17 cellular contexts compared by ENCODE assay signal in the genomic region with DNA sequence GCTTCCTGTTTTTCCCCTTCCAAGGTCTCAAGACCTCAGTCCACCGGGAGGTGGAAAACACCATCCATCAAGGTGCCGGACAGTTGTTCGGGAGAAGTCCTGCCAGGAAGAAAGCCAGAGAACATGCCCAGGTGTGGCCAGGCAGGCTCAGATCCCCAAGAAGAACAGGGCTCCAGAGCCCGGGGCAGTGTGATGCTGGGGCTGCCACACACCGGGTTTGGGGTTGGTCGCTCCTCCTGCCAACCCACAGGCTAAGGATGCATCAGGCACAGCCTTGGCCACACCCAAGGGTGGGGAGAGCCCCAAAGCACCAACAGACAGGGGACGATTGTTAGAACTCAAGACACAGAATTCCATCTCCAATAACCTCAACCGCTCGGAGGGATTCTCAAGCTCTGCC.
"Had no signal": no experiment of that assay in that cellular context is flagged by ENCODE, and none has a peak within 500 bp of the region (broad histone marks: within the 10 kb centered on the region; RNA-seq: fewer than 3 reads in every experiment).

No MANE protein-coding gene starts in this region.

- H3K36me3 ChIP-seq: adrenal gland, left lung, suprapubic skin, uterus had no signal

- H3K4me3 ChIP-seq: adrenal gland, left lung, suprapubic skin, uterus had no signal

- H3K9me3 ChIP-seq: adrenal gland, left lung, suprapubic skin, uterus had no signal

- H3K27ac ChIP-seq: adrenal gland, left lung, suprapubic skin had no signal

- H3K4me3 Mint-ChIP-seq: activated B cell treated with CpG ODN at 0.5 μM for 24 hours; activated CD4-positive, alpha-beta T cell treated with anti-CD3 and anti-CD28 coated beads, Interleukin-2, amount 10 ng/mL, durations not matched to agents 24 days and 14 days; activated naive CD4-positive, alpha-beta T cell treated with anti-CD3 and anti-CD28 coated beads, Interleukin-2, amount 10 ng/mL, durations not matched to agents 7 days and 5 days; endodermal cell; naive B cell; T-helper 17 cell had no signal

- H3K36me3 Mint-ChIP-seq: activated naive CD4-positive, alpha-beta T cell treated with anti-CD3 and anti-CD28 coated beads, Interleukin-2, amount 10 ng/mL, durations not matched to agents 7 days and 5 days; naive B cell had no signal

- H3K9me3 Mint-ChIP-seq: activated B cell treated with CpG ODN at 0.5 μM for 24 hours; activated CD4-positive, alpha-beta T cell treated with anti-CD3 and anti-CD28 coated beads, Interleukin-2, amount 10 ng/mL, durations not matched to agents 24 days and 14 days; activated naive CD4-positive, alpha-beta T cell treated with anti-CD3 and anti-CD28 coated beads, Interleukin-2, amount 10 ng/mL, durations not matched to agents 7 days and 5 days; endodermal cell; naive B cell had no signal

- ATAC-seq: left lung; SK-N-SH treated with all-trans-retinoic acid at 6 μM for 48 hours; stimulated activated naive CD8-positive, alpha-beta T cell treated with anti-CD3 and anti-CD28 coated beads, Interleukin-15, Interleukin-2, amounts not matched to agents 100 U/mL and 50 U/mL, for 24 hours; T-helper 17 cell had no signal

- H3K4me1 ChIP-seq: uterus had no signal

- H3K4me1 Mint-ChIP-seq: activated naive CD4-positive, alpha-beta T cell treated with anti-CD3 and anti-CD28 coated beads, Interleukin-2, amount 10 ng/mL, durations not matched to agents 7 days and 5 days; T-helper 17 cell had no signal

- DNase-seq: activated B cell treated with CpG ODN at 0.5 μM for 24 hours; activated CD4-positive, alpha-beta T cell treated with anti-CD3 and anti-CD28 coated beads, Interleukin-2, amount 10 ng/mL, durations not matched to agents 24 days and 14 days; activated CD8-positive, alpha-beta memory T cell treated with anti-CD3 and anti-CD28 coated beads for 24 hours; activated naive CD4-positive, alpha-beta T cell treated with anti-CD3 and anti-CD28 coated beads, Interleukin-2, amount 10 ng/mL, durations not matched to agents 7 days and 5 days; cerebellar nuclear complex; left lung; naive B cell; nucleus accumbens; stimulated activated CD4-positive, alpha-beta T cell treated with anti-CD3 and anti-CD28 coated beads, Interleukin-4, amount 100 ng/mL, for 1 hour; stimulated activated CD8-positive, alpha-beta memory T cell treated with anti-CD3 and anti-CD28 coated beads, Interleukin-4, amount 100 ng/mL, for 48 hours; stimulated activated naive CD8-positive, alpha-beta T cell treated with anti-CD3 and anti-CD28 coated beads, Interleukin-15, Interleukin-2, amounts not matched to agents 100 U/mL and 50 U/mL, for 24 hours; T-helper 17 cell; uterus had no signal

- H3K27ac Mint-ChIP-seq: activated B cell treated with CpG ODN at 0.5 μM for 24 hours; activated CD4-positive, alpha-beta T cell treated with anti-CD3 and anti-CD28 coated beads, Interleukin-2, amount 10 ng/mL, durations not matched to agents 24 days and 14 days; activated naive CD4-positive, alpha-beta T cell treated with anti-CD3 and anti-CD28 coated beads, Interleukin-2, amount 10 ng/mL, durations not matched to agents 7 days and 5 days; endodermal cell; naive B cell; T-helper 17 cell had no signal

- H3K27me3 ChIP-seq: adrenal gland, left lung, suprapubic skin, uterus had no signal
